Comparison of ENCODE assay signal across 7 cellular contexts in genomic region chr2:47043891-47044239, GRCh38.
DNase-seq lines count a peak whose midpoint lies in the region; ATAC-seq lines count a peak whose summit lies in the region.

No MANE protein-coding gene starts in this region.

- ATAC-seq in GM19035 (IDR thresholded peaks at IDR 0.05; ENCODE audit: unreplicated experiment), result no peak

- intact Hi-C loops in activated T-helper 1 cell treated with anti-CD3 and anti-CD28 coated beads, Interleukin-12 subunit alpha, Interleukin-12 subunit beta, Interleukin-2, Interleukin-4 antibody, amounts not matched to agents 30 ng/mL and 10 ng/mL and 1 ng/mL, durations not matched to agents 14 hours and 24 hours and 36 hours (cut with micrococcal nuclease), result no loop called here

- H3K4me3 ChIP-seq in iPS-20b (ENCODE audit: low read length), result no peak overlapping the region

- no peaks in the 10 kb centered on the region for H3K9me3 ChIP-seq in iPS-20b (ENCODE audit: insufficient read depth, low read depth, low read length)

- H3K9ac ChIP-seq in iPS-20b (ENCODE audit: low read depth, low read length), result peak overlapping the region; percentile 27; the same call in 1 of the 2 replicates

- peaks cover 22 to 34% (median 26%) of the 10 kb centered on the region in 3 donors for H3K4me1 Mint-ChIP-seq in IgD-negative memory B cell
- H3K4me1 Mint-ChIP-seq in activated T-helper 1 cell treated with anti-CD3 and anti-CD28 coated beads, Interleukin-12 subunit alpha, Interleukin-12 subunit beta, Interleukin-2, Interleukin-4 antibody, amounts not matched to agents 30 ng/mL and 10 ng/mL and 1 ng/mL, durations not matched to agents 14 hours and 24 hours and 36 hours (ENCODE audit: low read depth), result peaks cover 15% of the 10 kb centered on the region

- H3K4me1 ChIP-seq in iPS-20b (ENCODE audit: insufficient read depth, low read length), result peaks cover 20% of the 10 kb centered on the region

- peak overlapping the region; percentile 78 to 83 (median 80) for H3K27ac Mint-ChIP-seq in IgD-negative memory B cell
- H3K27ac Mint-ChIP-seq in activated T-helper 1 cell treated with anti-CD3 and anti-CD28 coated beads, Interleukin-12 subunit alpha, Interleukin-12 subunit beta, Interleukin-2, Interleukin-4 antibody, amounts not matched to agents 30 ng/mL and 10 ng/mL and 1 ng/mL, durations not matched to agents 14 hours and 24 hours and 36 hours, result peak overlapping the region; percentile 64

- H3K27me3 Mint-ChIP-seq in IgD-negative memory B cell, result no peaks in the 10 kb centered on the region
- H3K27me3 Mint-ChIP-seq in activated T-helper 1 cell treated with anti-CD3 and anti-CD28 coated beads, Interleukin-12 subunit alpha, Interleukin-12 subunit beta, Interleukin-2, Interleukin-4 antibody, amounts not matched to agents 30 ng/mL and 10 ng/mL and 1 ng/mL, durations not matched to agents 14 hours and 24 hours and 36 hours (ENCODE audit: insufficient read depth), result no peaks in the 10 kb centered on the region

- no peaks in the 10 kb centered on the region for H3K9me3 Mint-ChIP-seq in IgD-negative memory B cell
- no peaks in the 10 kb centered on the region for H3K9me3 Mint-ChIP-seq in activated T-helper 1 cell treated with anti-CD3 and anti-CD28 coated beads, Interleukin-12 subunit alpha, Interleukin-12 subunit beta, Interleukin-2, Interleukin-4 antibody, amounts not matched to agents 30 ng/mL and 10 ng/mL and 1 ng/mL, durations not matched to agents 14 hours and 24 hours and 36 hours

- peak overlapping the region in 2 of 4 donors; percentile 53 to 75 for H3K4me3 Mint-ChIP-seq in IgD-negative memory B cell
- H3K4me3 Mint-ChIP-seq in activated T-helper 1 cell treated with anti-CD3 and anti-CD28 coated beads, Interleukin-12 subunit alpha, Interleukin-12 subunit beta, Interleukin-2, Interleukin-4 antibody, amounts not matched to agents 30 ng/mL and 10 ng/mL and 1 ng/mL, durations not matched to agents 14 hours and 24 hours and 36 hours, result no peak overlapping the region

- peaks cover 12% of the 10 kb centered on the region; the same call in 1 of the 2 replicates for H3K36me3 ChIP-seq in iPS-20b (ENCODE audit: insufficient read depth, low read depth, low read length)

- peaks cover 11% of the 10 kb centered on the region for H3K36me3 Mint-ChIP-seq in IgD-negative memory B cell
- H3K36me3 Mint-ChIP-seq in activated T-helper 1 cell treated with anti-CD3 and anti-CD28 coated beads, Interleukin-12 subunit alpha, Interleukin-12 subunit beta, Interleukin-2, Interleukin-4 antibody, amounts not matched to agents 30 ng/mL and 10 ng/mL and 1 ng/mL, durations not matched to agents 14 hours and 24 hours and 36 hours (ENCODE audit: low read depth), result peaks cover 33% of the 10 kb centered on the region

- no peak overlapping the region for H3K27ac ChIP-seq in iPS-20b (ENCODE audit: low read length)
- peak overlapping the region; percentile 82 for H3K27ac ChIP-seq in substantia nigra (ENCODE audit: low read depth, low read length, poor library complexity, severe bottlenecking)

- no peak for DNase-seq in activated T-helper 1 cell treated with anti-CD3 and anti-CD28 coated beads, Interleukin-12 subunit alpha, Interleukin-12 subunit beta, Interleukin-2, Interleukin-4 antibody, amounts not matched to agents 30 ng/mL and 10 ng/mL and 1 ng/mL, durations not matched to agents 14 hours and 24 hours and 36 hours (ENCODE audit: low spot score)
- DNase-seq in substantia nigra (lab: John Stamatoyannopoulos, UW), result no peak
- DNase-seq in activated CD4-positive, alpha-beta T cell treated with anti-CD3 and anti-CD28 coated beads, Interleukin-2, amount 50 U/mL, for 4 hours, result no peak
- DNase-seq in NCI-H1930 (lab: John Stamatoyannopoulos, UW), result no peak

- H3K27me3 ChIP-seq in iPS-20b (ENCODE audit: insufficient read depth, low read length), result no peaks in the 10 kb centered on the region
